ENCODE assay signal across 11 cellular contexts in the genomic region with DNA sequence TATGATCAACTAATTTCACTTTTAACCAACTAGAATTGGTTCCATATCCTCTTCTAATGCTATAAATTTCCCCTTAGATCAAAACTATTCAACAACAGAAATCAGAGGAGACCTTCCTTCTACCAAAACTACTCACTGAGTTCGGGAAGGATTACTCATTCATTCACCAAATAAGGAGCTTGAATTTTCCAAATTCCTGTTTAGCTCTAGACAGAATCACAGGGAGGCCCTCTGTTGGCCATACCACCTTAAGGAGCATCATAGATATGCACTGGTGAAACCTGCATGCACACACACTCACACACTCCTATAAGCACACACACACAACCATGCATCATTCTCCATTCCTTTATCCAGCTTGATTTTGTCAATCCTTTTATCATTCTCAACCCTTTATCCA. TPM values are rescaled to one million over a fixed set of nuclear protein-coding genes. Genes with fewer than 3 reads are reported as not detected.
DNase-seq lines count a peak whose midpoint lies in the region; ATAC-seq and TF ChIP-seq lines count a peak whose summit lies in the region.
"Had no signal": no experiment of that assay in that cellular context is flagged by ENCODE, and none has a peak within 500 bp of the region (broad histone marks: within the 10 kb centered on the region; RNA-seq: fewer than 3 reads in every experiment).

No MANE protein-coding gene starts in this region.

- peaks cover 79% of the 10 kb centered on the region for H3K4me1 Mint-ChIP-seq in activated naive CD4-positive, alpha-beta T cell treated with anti-CD3 and anti-CD28 coated beads, Interleukin-2, amount 50 U/mL, for 24 hours
- H3K4me1 Mint-ChIP-seq in T-cell, result peaks cover 62 to 77% (median 69%) of the 10 kb centered on the region in 3 donors
- H3K4me1 Mint-ChIP-seq in stimulated activated naive CD8-positive, alpha-beta T cell treated with anti-CD3 and anti-CD28 coated beads, Interleukin-15, amount 100 ng/mL, for 72 hours, result peaks cover 63% of the 10 kb centered on the region

- H3K9me3 ChIP-seq in upper lobe of left lung, result no peaks in the 10 kb centered on the region
- H3K9me3 ChIP-seq: SJSA1 had no signal

- H3K4me1 ChIP-seq in upper lobe of left lung, result peaks cover 0 to 3% (median 1%) of the 10 kb centered on the region in 4 donors

- ATAC-seq in T-cell (replicated peaks in 1 of 4) (no peak), GM19455 (IDR thresholded peaks at IDR 0.05; ENCODE audit: unreplicated experiment) (no peak), upper lobe of left lung (ENCODE audit: low FRiP score in 2 of 2) (no peak)
- peak; percentile 49 for ATAC-seq in stimulated activated naive CD8-positive, alpha-beta T cell treated with anti-CD3 and anti-CD28 coated beads, Interleukin-15, amount 100 ng/mL, for 72 hours

- no peaks in the 10 kb centered on the region for H3K27me3 Mint-ChIP-seq in activated naive CD4-positive, alpha-beta T cell treated with anti-CD3 and anti-CD28 coated beads, Interleukin-2, amount 50 U/mL, for 24 hours
- H3K27me3 Mint-ChIP-seq in T-cell, result no peaks in the 10 kb centered on the region
- no peaks in the 10 kb centered on the region for H3K27me3 Mint-ChIP-seq in stimulated activated naive CD8-positive, alpha-beta T cell treated with anti-CD3 and anti-CD28 coated beads, Interleukin-15, amount 100 ng/mL, for 72 hours

- H3K27ac ChIP-seq in upper lobe of left lung, result no peak overlapping the region
- H3K27ac ChIP-seq: SJSA1 had no signal

- 52 to 61% methylated on average over 1 of the region's 1 CpG for WGBS in upper lobe of left lung, 2 donors

- H3K36me3 ChIP-seq in upper lobe of left lung, result peaks cover 11 to 34% (median 21%) of the 10 kb centered on the region in 4 donors

- no peak for TF ChIP-seq EP300 in upper lobe of left lung (IDR thresholded peaks at IDR 0.05)

- no peaks in the 10 kb centered on the region for H3K9me3 Mint-ChIP-seq in activated naive CD4-positive, alpha-beta T cell treated with anti-CD3 and anti-CD28 coated beads, Interleukin-2, amount 50 U/mL, for 24 hours
- H3K9me3 Mint-ChIP-seq in T-cell, result peaks cover 0 to 3% (median 0%) of the 10 kb centered on the region in 3 donors
- H3K9me3 Mint-ChIP-seq in stimulated activated naive CD8-positive, alpha-beta T cell treated with anti-CD3 and anti-CD28 coated beads, Interleukin-15, amount 100 ng/mL, for 72 hours, result peaks cover 0 to 7% of the 10 kb centered on the region in 2 donors
- H3K9me3 Mint-ChIP-seq: activated T-helper 1 cell treated with anti-CD3 and anti-CD28 coated beads, Interleukin-12 subunit alpha, Interleukin-12 subunit beta, Interleukin-2, Interleukin-4 antibody, amounts not matched to agents 30 ng/mL and 10 ng/mL and 1 ng/mL, durations not matched to agents 14 hours and 24 hours and 36 hours had no signal

- H3K4me3 ChIP-seq in fibroblast of the aortic adventitia (ENCODE audit: low read depth, low read length) (no peak overlapping the region), upper lobe of left lung (no peak overlapping the region)
- H3K4me3 ChIP-seq: SJSA1 had no signal

- H3K36me3 Mint-ChIP-seq in activated naive CD4-positive, alpha-beta T cell treated with anti-CD3 and anti-CD28 coated beads, Interleukin-2, amount 50 U/mL, for 24 hours, result peaks cover 39% of the 10 kb centered on the region
- peaks cover 59% of the 10 kb centered on the region for H3K36me3 Mint-ChIP-seq in T-cell

- peak overlapping the region; percentile 81 for H3K27ac Mint-ChIP-seq in activated naive CD4-positive, alpha-beta T cell treated with anti-CD3 and anti-CD28 coated beads, Interleukin-2, amount 50 U/mL, for 24 hours
- peak overlapping the region; percentile 53 to 83 for H3K27ac Mint-ChIP-seq in T-cell
- no peak overlapping the region for H3K27ac Mint-ChIP-seq in stimulated activated naive CD8-positive, alpha-beta T cell treated with anti-CD3 and anti-CD28 coated beads, Interleukin-15, amount 100 ng/mL, for 72 hours
- H3K27ac Mint-ChIP-seq: activated T-helper 1 cell treated with anti-CD3 and anti-CD28 coated beads, Interleukin-12 subunit alpha, Interleukin-12 subunit beta, Interleukin-2, Interleukin-4 antibody, amounts not matched to agents 30 ng/mL and 10 ng/mL and 1 ng/mL, durations not matched to agents 14 hours and 24 hours and 36 hours had no signal

- H3K4me3 Mint-ChIP-seq in activated naive CD4-positive, alpha-beta T cell treated with anti-CD3 and anti-CD28 coated beads, Interleukin-2, amount 50 U/mL, for 24 hours, result peak overlapping the region; percentile 59
- peak overlapping the region in 1 of 3 donors; percentile 47 for H3K4me3 Mint-ChIP-seq in T-cell
- H3K4me3 Mint-ChIP-seq in stimulated activated naive CD8-positive, alpha-beta T cell treated with anti-CD3 and anti-CD28 coated beads, Interleukin-15, amount 100 ng/mL, for 72 hours, result peak overlapping the region; percentile 19 to 29
- H3K4me3 Mint-ChIP-seq: activated T-helper 1 cell treated with anti-CD3 and anti-CD28 coated beads, Interleukin-12 subunit alpha, Interleukin-12 subunit beta, Interleukin-2, Interleukin-4 antibody, amounts not matched to agents 30 ng/mL and 10 ng/mL and 1 ng/mL, durations not matched to agents 14 hours and 24 hours and 36 hours had no signal

- CTCF ChIA-PET in T-cell (lab: Charles Lee), result no interaction called here

- TF ChIP-seq POLR2A in upper lobe of left lung (IDR thresholded peaks at IDR 0.05), result no peak

- DNase-seq in activated naive CD4-positive, alpha-beta T cell treated with Interleukin-2 at 50 U/mL for 16 hours, result no peak
- DNase-seq in T-cell (no peak), fibroblast of the aortic adventitia (ENCODE audit: low read depth) (peak; percentile 81), upper lobe of left lung (no peak), NCI-H2081 treated with DMSO at 0.1 percent for 48 hours (lab: John Stamatoyannopoulos, UW) (no peak)
- DNase-seq in stimulated activated naive CD8-positive, alpha-beta T cell treated with anti-CD3 and anti-CD28 coated beads, Interleukin-15, amount 100 ng/mL, for 72 hours, result no peak
- DNase-seq: COR-L47 had no signal

- POLR2A ChIA-PET in T-cell (lab: Charles Lee), result interaction anchor here in 1 of 2 donors (0.6 kb wide), 1 partner anchor 250 kb away, joined by 3 read pairs; no protein-coding TSS in a partner anchor

- TF ChIP-seq CTCF in fibroblast of the aortic adventitia (IDR thresholded peaks at IDR 0.05; ENCODE audit: insufficient read depth, low read length) (peak; percentile 61), upper lobe of left lung (IDR thresholded peaks at IDR 0.05) (no peak)

- H3K27me3 ChIP-seq in upper lobe of left lung, result no peaks in the 10 kb centered on the region
- H3K27me3 ChIP-seq: SJSA1 had no signal

RNA-seq across cellular contexts. Expression of gene SUCLG2, which starts 49.0 kb away (rescaled TPM):
- 10 to 100 TPM; 45.6 to 65.9 (median 49.5) TPM for total RNA-seq in T-cell
- 37.2 and 73.9 TPM in 2 replicates for total RNA-seq in fibroblast of the aortic adventitia (ENCODE audit: low replicate concordance)
- 10 to 100 TPM; 36.7 to 69.3 (median 50.8) TPM for total RNA-seq in upper lobe of left lung

Comparison
In these comparisons a context has a peak if more than half of its experiments do, and no peak if none do; other contexts are left out.
1. H3K27ac Mint-ChIP-seq: peak in activated naive CD4-positive, alpha-beta T cell treated with anti-CD3 and anti-CD28 coated beads, Interleukin-2, amount 50 U/mL, for 24 hours (single experiment) and T-cell (2 of 2); none in stimulated activated naive CD8-positive, alpha-beta T cell treated with anti-CD3 and anti-CD28 coated beads, Interleukin-15, amount 100 ng/mL, for 72 hours (0 of 2).